6 cellular contexts compared by ENCODE assay signal in genomic region chr13:78999494-78999893, GRCh38.
"Had no signal": no experiment of that assay in that cellular context is flagged by ENCODE, and none has a peak within 500 bp of the region (broad histone marks: within the 10 kb centered on the region; RNA-seq: fewer than 3 reads in every experiment).

No MANE protein-coding gene starts in this region.

- DNase-seq: GDM1, GF-D8 had no signal

- FAIRE-seq: G401.6, GM12891, GM18507, GM19239 had no signal
